Comparison of ENCODE assay signal across 8 cellular contexts in genomic region chr12:52506858-52507715, GRCh38. TPM values are rescaled to one million over a fixed set of nuclear protein-coding genes. Genes with fewer than 3 reads are reported as not detected.
DNase-seq lines count a peak whose midpoint lies in the region; ATAC-seq and TF ChIP-seq lines count a peak whose summit lies in the region.

No MANE protein-coding gene starts in this region.

- no peak overlapping the region for H3K9ac ChIP-seq in fibroblast of lung (ENCODE audit: insufficient read depth, low read length)

- TF ChIP-seq CTCF in RWPE1 (conservative IDR thresholded peaks at IDR 0.05; ENCODE audit: low read depth): peak; percentile 62
- peak; percentile 59 to 69 for TF ChIP-seq CTCF in fibroblast of lung (conservative IDR thresholded peaks at IDR 0.05 in 1 of 2, IDR thresholded peaks at IDR 0.05 in 1 of 2; ENCODE audit: low read depth in 1 of 2, low read length in 2 of 2)
- no peak for TF ChIP-seq CTCF in omental fat pad (IDR thresholded peaks at IDR 0.05)

- ATAC-seq in omental fat pad (ENCODE audit: low FRiP score): peak; percentile 70
- ATAC-seq in HG03460 (IDR thresholded peaks at IDR 0.05; ENCODE audit: unreplicated experiment): no peak
- no peak for ATAC-seq in GM21367 (IDR thresholded peaks at IDR 0.05; ENCODE audit: unreplicated experiment)

- DNase-seq in AG20443 (ENCODE audit: low spot score): peak; percentile 79
- DNase-seq in HCEC 1CT: peak; percentile 35
- no peak for DNase-seq in RWPE1 (ENCODE audit: low spot score)
- peak; percentile 66 to 89 for DNase-seq in fibroblast of lung (ENCODE audit: low read depth in 2 of 2)
- no peak for DNase-seq in omental fat pad (ENCODE audit: low spot score)
- no peak for DNase-seq in C1 segment of cervical spinal cord (lab: John Stamatoyannopoulos, UW)

- H3K36me3 ChIP-seq in fibroblast of lung (ENCODE audit: control insufficient read depth, insufficient read depth, low read length): no peaks in the 10 kb centered on the region

- no peaks in the 10 kb centered on the region for H3K4me1 ChIP-seq in fibroblast of lung (ENCODE audit: control insufficient read depth, extremely low read depth, insufficient read depth, low read length)

- H3K4me3 ChIP-seq in fibroblast of lung (replicated peaks in 1 of 4; ENCODE audit: control extremely low read depth in 1 of 4, insufficient read depth in 1 of 4, low read depth in 3 of 4, low read length in 4 of 4): no peak overlapping the region

- H3K9me3 ChIP-seq in fibroblast of lung (ENCODE audit: control insufficient read depth, insufficient read depth, low read depth, low read length): no peaks in the 10 kb centered on the region

- no peaks in the 10 kb centered on the region for H4K20me1 ChIP-seq in fibroblast of lung (ENCODE audit: control insufficient read depth, extremely low read depth, insufficient read depth, low read length)

- H2AFZ ChIP-seq in fibroblast of lung (ENCODE audit: low read length): no peak overlapping the region

- CTCF ChIA-PET in RWPE1 (lab: Yijun Ruan, JAX): interaction anchor here (0.9 to 1.1 kb wide), 2 partner anchors 18 to 125 kb away, joined by 3 to 4 read pairs; no protein-coding TSS in a partner anchor

- no peaks in the 10 kb centered on the region for H3K79me2 ChIP-seq in fibroblast of lung (ENCODE audit: control insufficient read depth, insufficient read depth, low read length)

- H3K27ac ChIP-seq in RWPE1 (no peak overlapping the region), fibroblast of lung (ENCODE audit: insufficient read depth, low read length) (no peak overlapping the region)

- no peaks in the 10 kb centered on the region for H3K27me3 ChIP-seq in fibroblast of lung (ENCODE audit: control insufficient read depth, insufficient read depth, low read length)

- POLR2A ChIA-PET in RWPE1 (lab: Yijun Ruan, JAX; ENCODE audit: low non-redundant PET): no interaction called here

- no peak overlapping the region for H3K4me2 ChIP-seq in fibroblast of lung (ENCODE audit: extremely low read depth, insufficient read depth, low read length)

RNA-seq across cellular contexts. Expression of gene KRT5, which starts 13.1 kb away (rescaled TPM):
- total RNA-seq in fibroblast of lung (not detected in 2 replicates), omental fat pad (10 to 100 TPM in 3 of 4 donors, 1 to 10 TPM in 1; 3.6 to 59.0 (median 14.4) TPM)
- 0.81 and 0.82 TPM in 2 replicates for polyA plus RNA-seq in fibroblast of lung
- 0.16 and 0.25 TPM in 2 replicates for polyA plus RNA-seq in fibroblast of lung (2012)
- 6.4 TPM in 1 of 2 replicates, not detected in the other for polyA minus RNA-seq in fibroblast of lung (ENCODE audit: low replicate concordance)

RNA-seq across cellular contexts. Expression of gene KRT6A, which starts 14.0 kb away (rescaled TPM):
- not detected in 2 replicates for total RNA-seq in fibroblast of lung
- 0.32 and 41.1 TPM in 2 replicates for polyA plus RNA-seq in fibroblast of lung
- polyA plus RNA-seq in fibroblast of lung (2012): not detected in 2 replicates
- 1.5 TPM in 1 of 2 replicates, not detected in the other for polyA minus RNA-seq in fibroblast of lung (ENCODE audit: low replicate concordance)
- 10 to 100 TPM in 2 of 4 donors, 1 to 10 TPM in 2; 3.3 to 40.7 (median 8.4) TPM for total RNA-seq in omental fat pad

RNA-seq across cellular contexts. Expression of gene KRT6C, which starts 33.5 kb away (rescaled TPM):
- total RNA-seq in fibroblast of lung (not detected in 2 replicates), omental fat pad (not detected)
- not detected in 2 replicates for polyA plus RNA-seq in fibroblast of lung
- polyA plus RNA-seq in fibroblast of lung (2012): not detected in 2 replicates
- not detected in 2 replicates for polyA minus RNA-seq in fibroblast of lung (ENCODE audit: low replicate concordance)

RNA-seq across cellular contexts. Expression of gene KRT71, which starts 45.9 kb away (rescaled TPM):
- total RNA-seq in fibroblast of lung (not detected in 2 replicates), omental fat pad (not detected)
- not detected in 2 replicates for polyA plus RNA-seq in fibroblast of lung
- polyA plus RNA-seq in fibroblast of lung (2012): not detected in 2 replicates
- polyA minus RNA-seq in fibroblast of lung (ENCODE audit: low replicate concordance): not detected in 2 replicates

RNA-seq across cellular contexts. Expression of gene KRT6B, which starts 55.1 kb away (rescaled TPM):
- total RNA-seq in fibroblast of lung (not detected in 2 replicates), omental fat pad (under 1 TPM in 2 of 4 donors, not detected in 2; 0.24 to 0.46 TPM)
- 0.05 and 0.07 TPM in 2 replicates for polyA plus RNA-seq in fibroblast of lung
- not detected in 2 replicates for polyA plus RNA-seq in fibroblast of lung (2012)
- polyA minus RNA-seq in fibroblast of lung (ENCODE audit: low replicate concordance): not detected in 2 replicates

Comparison
In these comparisons a context has a peak if more than half of its experiments do, and no peak if none do; other contexts are left out.
1. DNase-seq: peak in AG20443 (single experiment), HCEC 1CT (single experiment) and fibroblast of lung (2 of 2); none in RWPE1 (single experiment), omental fat pad (single experiment) and C1 segment of cervical spinal cord (0 of 14).
2. CTCF ChIP-seq: peak in RWPE1 (single experiment) and fibroblast of lung (2 of 2); none in omental fat pad (0 of 3).